Comparison of ENCODE assay signal across 21 cellular contexts in the genomic region with DNA sequence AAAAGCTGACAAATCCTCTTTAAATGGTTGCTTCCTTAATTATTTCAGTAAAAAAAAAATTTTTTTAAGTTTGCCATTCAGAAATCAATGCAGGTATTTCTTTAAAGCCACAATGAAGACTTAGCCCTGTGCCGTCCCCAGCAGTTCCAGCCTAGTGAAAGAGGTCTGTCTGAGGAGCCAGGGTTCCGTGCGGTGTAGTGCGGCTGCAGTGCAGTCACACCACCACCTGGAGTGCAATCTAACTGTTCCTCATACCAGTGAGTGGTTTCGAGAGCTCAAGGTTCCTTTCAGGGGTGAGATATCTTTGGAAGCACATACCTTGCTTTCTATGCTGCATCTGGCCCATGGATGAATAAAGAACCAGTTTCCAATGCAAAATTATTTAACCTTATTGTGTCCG.
"Had no signal": no experiment of that assay in that cellular context is flagged by ENCODE, and none has a peak within 500 bp of the region (broad histone marks: within the 10 kb centered on the region; RNA-seq: fewer than 3 reads in every experiment).

No MANE protein-coding gene starts in this region.

- H3K4me3 ChIP-seq: dorsolateral prefrontal cortex, right atrium auricular region, skin epidermis, tibial nerve, vagina had no signal

- H3K36me3 Mint-ChIP-seq: natural killer cell had no signal

- H3K4me3 Mint-ChIP-seq: activated CD4-positive, alpha-beta T cell treated with anti-CD3 and anti-CD28 coated beads, Interleukin-2, amount 10 ng/mL, durations not matched to agents 24 days and 14 days; activated CD8-positive, alpha-beta T cell treated with anti-CD3 and anti-CD28 coated beads, Interleukin-2, amount 10 ng/mL, durations not matched to agents 7 days and 5 days; natural killer cell had no signal

- ATAC-seq: activated CD8-positive, alpha-beta T cell treated with anti-CD3 and anti-CD28 coated beads, Interleukin-2, amount 10 ng/mL, durations not matched to agents 7 days and 5 days; activated naive CD4-positive, alpha-beta T cell treated with anti-CD3 and anti-CD28 coated beads, Interleukin-2, amount 50 U/mL, for 72 hours; esophagus mucosa had no signal

- H3K27ac Mint-ChIP-seq: activated CD4-positive, alpha-beta T cell treated with anti-CD3 and anti-CD28 coated beads, Interleukin-2, amount 10 ng/mL, durations not matched to agents 24 days and 14 days; activated CD8-positive, alpha-beta T cell treated with anti-CD3 and anti-CD28 coated beads, Interleukin-2, amount 10 ng/mL, durations not matched to agents 7 days and 5 days; activated naive CD4-positive, alpha-beta T cell treated with anti-CD3 and anti-CD28 coated beads, Interleukin-2, amount 50 U/mL, for 72 hours; natural killer cell had no signal

- H3K27me3 Mint-ChIP-seq: activated CD4-positive, alpha-beta T cell treated with anti-CD3 and anti-CD28 coated beads, Interleukin-2, amount 10 ng/mL, durations not matched to agents 24 days and 14 days had no signal

- DNase-seq: activated CD4-positive, alpha-beta T cell treated with anti-CD3 and anti-CD28 coated beads, Interleukin-2, amount 10 ng/mL, durations not matched to agents 24 days and 14 days; activated CD4-positive, CD25-positive, alpha-beta regulatory T cell; activated CD8-positive, alpha-beta memory T cell treated with anti-CD3 and anti-CD28 coated beads, Interleukin-2, amount 50 U/mL, for 4 hours; activated CD8-positive, alpha-beta T cell treated with anti-CD3 and anti-CD28 coated beads, Interleukin-2, amount 10 ng/mL, durations not matched to agents 7 days and 5 days; activated effector memory CD4-positive, alpha-beta T cell treated with anti-CD3 and anti-CD28 coated beads, Interleukin-2, amount 50 U/mL, for 16 hours; activated T-cell treated with anti-CD3 and anti-CD28 coated beads, Interleukin-2, amount 50 U/mL, for 48 hours; dorsolateral prefrontal cortex; mesendoderm; natural killer cell; nucleus accumbens; posterior cingulate gyrus; stimulated activated CD4-positive, alpha-beta T cell treated with anti-CD3 and anti-CD28 coated beads, Interleukin-4, amount 100 ng/mL, for 4 hours; stimulated activated CD8-positive, alpha-beta memory T cell treated with anti-CD3 and anti-CD28 coated beads, Interleukin-4, amount 100 ng/mL, for 48 hours; stimulated activated naive CD4-positive, alpha-beta T cell treated with Interleukin-2 at 50 U/mL for 16 hours; substantia nigra had no signal
